23 cellular contexts compared by ENCODE assay signal in the genomic region with DNA sequence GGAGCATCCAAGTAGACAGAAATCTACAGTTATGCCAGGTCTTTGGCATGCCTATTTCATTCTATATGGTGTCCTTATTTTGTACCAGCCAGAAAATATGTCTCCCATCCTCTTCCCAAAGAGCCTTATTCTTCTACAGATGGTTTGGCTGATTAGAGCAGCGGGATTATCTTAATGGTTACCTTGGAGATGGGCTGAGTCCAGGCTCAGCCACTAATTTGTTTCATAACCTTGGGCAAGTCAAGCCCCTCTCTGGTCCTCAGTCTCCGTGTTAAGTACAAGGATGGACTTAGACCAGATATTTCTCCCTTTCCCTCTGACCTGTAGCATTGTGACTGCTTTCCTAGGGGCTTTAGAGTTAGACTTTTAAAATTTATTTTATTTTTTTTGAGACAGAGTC. TPM values are rescaled to one million over a fixed set of nuclear protein-coding genes. Genes with fewer than 3 reads are reported as not detected.
DNase-seq lines count a peak whose midpoint lies in the region; ATAC-seq and TF ChIP-seq lines count a peak whose summit lies in the region.
"Had no signal": no experiment of that assay in that cellular context is flagged by ENCODE, and none has a peak within 500 bp of the region (broad histone marks: within the 10 kb centered on the region; RNA-seq: fewer than 3 reads in every experiment).

No MANE protein-coding gene starts in this region.

- H3K27me3 ChIP-seq in sigmoid colon, result no peaks in the 10 kb centered on the region
- H3K27me3 ChIP-seq in transverse colon, result no peaks in the 10 kb centered on the region
- H3K27me3 ChIP-seq in PC-9 (ENCODE audit: insufficient read depth, low read depth), result no peaks in the 10 kb centered on the region

- TF ChIP-seq EP300 in sigmoid colon (IDR thresholded peaks at IDR 0.05) (no peak), transverse colon (IDR thresholded peaks at IDR 0.05; ENCODE audit: low read depth) (no peak)

- H3K27ac Mint-ChIP-seq in activated CD4-positive, alpha-beta T cell treated with anti-CD3 and anti-CD28 coated beads for 36 hours, result peak overlapping the region; percentile 10
- H3K27ac Mint-ChIP-seq in activated T-helper 17 cell treated with anti-CD3 and anti-CD28 coated beads, Interleukin-2, amount 50 U/mL, for 72 hours, result peak overlapping the region; percentile 52
- H3K27ac Mint-ChIP-seq: CD8-positive, alpha-beta T cell; T-helper 1 cell treated with Interleukin-12 subunit alpha and Interleukin-12 subunit beta and Interleukin-4 antibody, amounts not matched to agents 30 μg/mL and 1 μg/mL, for 36 hours had no signal

- no peaks in the 10 kb centered on the region for H3K9me3 Mint-ChIP-seq in activated CD4-positive, alpha-beta T cell treated with anti-CD3 and anti-CD28 coated beads for 36 hours (ENCODE audit: low read depth)
- H3K9me3 Mint-ChIP-seq in activated T-helper 17 cell treated with anti-CD3 and anti-CD28 coated beads, Interleukin-2, amount 50 U/mL, for 72 hours, result no peaks in the 10 kb centered on the region
- H3K9me3 Mint-ChIP-seq: CD8-positive, alpha-beta T cell; IgD-negative memory B cell; T-helper 1 cell treated with Interleukin-12 subunit alpha and Interleukin-12 subunit beta and Interleukin-4 antibody, amounts not matched to agents 30 μg/mL and 1 μg/mL, for 36 hours had no signal

- H4K20me1 ChIP-seq in PC-9 (ENCODE audit: insufficient read depth), result no peaks in the 10 kb centered on the region

- no peak for TF ChIP-seq CTCF in sigmoid colon (IDR thresholded peaks at IDR 0.05)
- TF ChIP-seq CTCF in transverse colon (IDR thresholded peaks at IDR 0.05), result no peak
- TF ChIP-seq CTCF in PC-9 (conservative IDR thresholded peaks at IDR 0.05), result no peak

- in situ Hi-C loops in G401 (cut with HindIII; ENCODE audit: low sequenced_read_pairs) (no loop called here), transverse colon (cut with MboI; ENCODE audit: low pct_ligation_motif_present in 1 of 4, low pct_unique_long_range_greater_than_20kb in 1 of 4, low sequenced_read_pairs in 3 of 4) (no loop called here)

- no peak overlapping the region for H3K4me3 Mint-ChIP-seq in activated CD4-positive, alpha-beta T cell treated with anti-CD3 and anti-CD28 coated beads for 36 hours
- no peak overlapping the region for H3K4me3 Mint-ChIP-seq in activated T-helper 17 cell treated with anti-CD3 and anti-CD28 coated beads, Interleukin-2, amount 50 U/mL, for 72 hours
- H3K4me3 Mint-ChIP-seq: CD8-positive, alpha-beta T cell; IgD-negative memory B cell; T-helper 1 cell treated with Interleukin-12 subunit alpha and Interleukin-12 subunit beta and Interleukin-4 antibody, amounts not matched to agents 30 μg/mL and 1 μg/mL, for 36 hours had no signal

- H3K4me2 ChIP-seq in PC-9, result no peak overlapping the region

- H3K9me2 ChIP-seq in PC-9 (ENCODE audit: insufficient read depth), result no peaks in the 10 kb centered on the region

- ATAC-seq in activated CD4-positive, alpha-beta T cell treated with anti-CD3 and anti-CD28 coated beads for 36 hours, result no peak
- ATAC-seq in activated T-helper 17 cell treated with anti-CD3 and anti-CD28 coated beads, Interleukin-2, amount 50 U/mL, for 72 hours (replicated peaks), result no peak
- ATAC-seq: CD8-positive, alpha-beta T cell had no signal

- CTCF ChIA-PET in activated CD4-positive, alpha-beta T cell treated with anti-CD3 and anti-CD28 coated beads for 36 hours (lab: Charles Lee), result no interaction called here
- CTCF ChIA-PET in PC-9 (lab: Charles Lee), result interaction anchor here (0.6 kb wide), 1 partner anchor 205 kb away, joined by 3 read pairs; no protein-coding TSS in a partner anchor

- WGBS in sigmoid colon, 2 donors, result 94% methylated on average over 2 of the region's 2 CpGs
- 91 to 100% methylated on average over 1 to 2 of the region's 2 CpGs for whole genome bisulfite sequencing in transverse colon (ENCODE audit: low coverage in 1 of 2), 2 donors

- H2AFZ ChIP-seq in PC-9, result no peak overlapping the region

- peaks cover 48% of the 10 kb centered on the region for H3K36me3 Mint-ChIP-seq in activated CD4-positive, alpha-beta T cell treated with anti-CD3 and anti-CD28 coated beads for 36 hours (ENCODE audit: low read depth)
- peaks cover 80% of the 10 kb centered on the region for H3K36me3 Mint-ChIP-seq in activated T-helper 17 cell treated with anti-CD3 and anti-CD28 coated beads, Interleukin-2, amount 50 U/mL, for 72 hours (ENCODE audit: low read depth)

- H3K27ac ChIP-seq in sigmoid colon, result no peak overlapping the region
- no peak overlapping the region for H3K27ac ChIP-seq in transverse colon
- H3K27ac ChIP-seq in PC-9, result no peak overlapping the region
- H3K27ac ChIP-seq: C4-2B had no signal

- H3K4me1 ChIP-seq in sigmoid colon, result no peaks in the 10 kb centered on the region
- peaks cover 0 to 7% (median 2%) of the 10 kb centered on the region in 4 donors for H3K4me1 ChIP-seq in transverse colon
- H3K4me1 ChIP-seq in PC-9 (replicated peaks; ENCODE audit: insufficient read depth), result no peaks in the 10 kb centered on the region
- H3K4me1 ChIP-seq: Caco-2 had no signal

- no peaks in the 10 kb centered on the region for H3K79me2 ChIP-seq in PC-9 (ENCODE audit: low read depth)

- POLR2A ChIA-PET in activated CD4-positive, alpha-beta T cell treated with anti-CD3 and anti-CD28 coated beads for 36 hours (lab: Charles Lee), result interaction anchor here (0.7 kb wide), 1 partner anchor 16 kb away, joined by 3 read pairs; no protein-coding TSS in a partner anchor
- POLR2A ChIA-PET in PC-9 (lab: Charles Lee; ENCODE audit: unreplicated experiment), result no interaction called here

- TF ChIP-seq POLR2A in sigmoid colon (IDR thresholded peaks at IDR 0.05) (no peak), transverse colon (IDR thresholded peaks at IDR 0.05) (no peak)

- DNase-seq in activated CD4-positive, alpha-beta T cell treated with anti-CD3 and anti-CD28 coated beads for 36 hours, result no peak
- no peak for DNase-seq in activated CD4-positive, alpha-beta T cell treated with anti-CD3 and anti-CD28 coated beads for 1 hour
- DNase-seq in NCI-H82 (lab: John Stamatoyannopoulos, UW), result peak; percentile 93
- DNase-seq in sigmoid colon, result peak; percentile 11
- no peak for DNase-seq in G401 (ENCODE audit: low spot score)
- no peak for DNase-seq in transverse colon
- DNase-seq in PC-9, result no peak
- DNase-seq: Caco-2; CD8-positive, alpha-beta T cell; DMS153; DND-41; NCI-H1048; NCI-H1417; NCI-H1694; NCI-H2081; NCI-H345; NCI-H510A treated with DMSO at 0.1 percent for 48 hours; SHP77; SW 1271 had no signal

- no peaks in the 10 kb centered on the region for H3F3A ChIP-seq in PC-9 (ENCODE audit: insufficient read depth, low read depth)

- no TSS peak for BruUV-seq in PC-9 (replicated peaks; lab: Mats Ljungman, UMichigan)

- H3K9me3 ChIP-seq in sigmoid colon (no peaks in the 10 kb centered on the region), transverse colon (no peaks in the 10 kb centered on the region), PC-9 (ENCODE audit: insufficient read depth, low read depth) (no peaks in the 10 kb centered on the region)
- H3K9me3 ChIP-seq: Caco-2 had no signal

- intact Hi-C loops in activated CD4-positive, alpha-beta T cell treated with anti-CD3 and anti-CD28 coated beads for 36 hours (cut with DNase I, micrococcal nuclease), result no loop called here
- intact Hi-C loops in sigmoid colon (cut with DNase I) (no loop called here), transverse colon (cut with DNase I; ENCODE audit: low total_unique reads) (no loop called here), PC-9 (cut with micrococcal nuclease; ENCODE audit: unreplicated experiment) (no loop called here)

- H3K4me3 ChIP-seq in sigmoid colon (no peak overlapping the region), transverse colon (no peak overlapping the region), PC-9 (no peak overlapping the region)

- H3K27me3 Mint-ChIP-seq in activated CD4-positive, alpha-beta T cell treated with anti-CD3 and anti-CD28 coated beads for 36 hours, result no peaks in the 10 kb centered on the region
- H3K27me3 Mint-ChIP-seq in activated T-helper 17 cell treated with anti-CD3 and anti-CD28 coated beads, Interleukin-2, amount 50 U/mL, for 72 hours, result no peaks in the 10 kb centered on the region
- H3K27me3 Mint-ChIP-seq: IgD-negative memory B cell had no signal

- peaks cover 5 to 77% (median 13%) of the 10 kb centered on the region in 4 donors for H3K36me3 ChIP-seq in sigmoid colon
- H3K36me3 ChIP-seq in transverse colon, result peaks cover 0 to 7% (median 2%) of the 10 kb centered on the region in 4 donors
- H3K36me3 ChIP-seq in PC-9 (ENCODE audit: low read depth), result peaks cover 11% of the 10 kb centered on the region; the same call in 1 of the 2 replicates

- H3K4me1 Mint-ChIP-seq in activated CD4-positive, alpha-beta T cell treated with anti-CD3 and anti-CD28 coated beads for 36 hours, result no peaks in the 10 kb centered on the region
- H3K4me1 Mint-ChIP-seq in activated T-helper 17 cell treated with anti-CD3 and anti-CD28 coated beads, Interleukin-2, amount 50 U/mL, for 72 hours, result no peaks in the 10 kb centered on the region
- H3K4me1 Mint-ChIP-seq: IgD-negative memory B cell had no signal

RNA-seq across cellular contexts. Expression of a gene that starts 11.1 kb away (rescaled TPM):
- 10 to 100 TPM; 52.5 to 54.4 TPM for total RNA-seq in activated CD4-positive, alpha-beta T cell treated with anti-CD3 and anti-CD28 coated beads for 36 hours
- 10 to 100 TPM; 53.6 TPM for total RNA-seq in activated T-helper 17 cell treated with anti-CD3 and anti-CD28 coated beads, Interleukin-2, amount 50 U/mL, for 72 hours
- total RNA-seq in sigmoid colon (10 to 100 TPM; 17.6 to 29.4 (median 20.9) TPM), transverse colon (100 to 1,000 TPM in 1 of 4 donors, 10 to 100 TPM in 3; 24.3 to 120 (median 58.7) TPM), PC-9 (2021) (67.2 and 74.2 TPM in 2 replicates)
- polyA plus RNA-seq in sigmoid colon, result 10 to 100 TPM; 19.8 to 24.6 (median 20.8) TPM
- total RNA-seq in G401 (2014; rRNA removed; shearing (Covaris generic)), result 37.0 and 38.3 TPM in 2 replicates

RNA-seq across cellular contexts. Expression of a gene that starts 37.6 kb away (rescaled TPM):
- total RNA-seq in activated CD4-positive, alpha-beta T cell treated with anti-CD3 and anti-CD28 coated beads for 36 hours, result 10 to 100 TPM; 73.5 to 86.4 TPM
- total RNA-seq in activated T-helper 17 cell treated with anti-CD3 and anti-CD28 coated beads, Interleukin-2, amount 50 U/mL, for 72 hours, result 10 to 100 TPM; 49.4 to 66.2 TPM
- 10 to 100 TPM; 13.6 to 28.2 (median 20.2) TPM for total RNA-seq in sigmoid colon
- 10 to 100 TPM in 1 of 3 donors, 1 to 10 TPM in 2; 4.6 to 22.0 (median 6.0) TPM for polyA plus RNA-seq in sigmoid colon
- total RNA-seq in G401 (2014; rRNA removed; shearing (Covaris generic)), result 52.9 and 60.7 TPM in 2 replicates
- total RNA-seq in transverse colon, result 10 to 100 TPM; 13.2 to 62.3 (median 19.8) TPM
- 49.4 and 58.2 TPM in 2 replicates for total RNA-seq in PC-9 (2021)

RNA-seq across cellular contexts. Expression of a gene that starts 59.0 kb away (rescaled TPM):
- total RNA-seq in activated CD4-positive, alpha-beta T cell treated with anti-CD3 and anti-CD28 coated beads for 36 hours, result 100 to 1,000 TPM; 192 to 269 TPM
- 100 to 1,000 TPM; 294 to 337 TPM for total RNA-seq in activated T-helper 17 cell treated with anti-CD3 and anti-CD28 coated beads, Interleukin-2, amount 50 U/mL, for 72 hours
- total RNA-seq in sigmoid colon, result 100 to 1,000 TPM; 150 to 306 (median 163) TPM
- 100 to 1,000 TPM in 1 of 3 donors, 10 to 100 TPM in 2; 43.5 to 154 (median 57.7) TPM for polyA plus RNA-seq in sigmoid colon
- total RNA-seq in G401 (2014; rRNA removed; shearing (Covaris generic)), result 99.1 and 103 TPM in 2 replicates
- total RNA-seq in transverse colon, result 100 to 1,000 TPM; 234 to 464 (median 328) TPM
- total RNA-seq in PC-9 (2021), result 214 and 239 TPM in 2 replicates

Comparison
In these comparisons a context has a peak if more than half of its experiments do, and no peak if none do; other contexts are left out.
1. DNase-seq: peak in NCI-H82 (single experiment) and sigmoid colon (single experiment); none in activated CD4-positive, alpha-beta T cell treated with anti-CD3 and anti-CD28 coated beads for 36 hours (single experiment), activated CD4-positive, alpha-beta T cell treated with anti-CD3 and anti-CD28 coated beads for 1 hour (single experiment), G401 (single experiment), transverse colon (single experiment) and PC-9 (0 of 2).